ENCODE assay signal across 8 cellular contexts in the genomic region with DNA sequence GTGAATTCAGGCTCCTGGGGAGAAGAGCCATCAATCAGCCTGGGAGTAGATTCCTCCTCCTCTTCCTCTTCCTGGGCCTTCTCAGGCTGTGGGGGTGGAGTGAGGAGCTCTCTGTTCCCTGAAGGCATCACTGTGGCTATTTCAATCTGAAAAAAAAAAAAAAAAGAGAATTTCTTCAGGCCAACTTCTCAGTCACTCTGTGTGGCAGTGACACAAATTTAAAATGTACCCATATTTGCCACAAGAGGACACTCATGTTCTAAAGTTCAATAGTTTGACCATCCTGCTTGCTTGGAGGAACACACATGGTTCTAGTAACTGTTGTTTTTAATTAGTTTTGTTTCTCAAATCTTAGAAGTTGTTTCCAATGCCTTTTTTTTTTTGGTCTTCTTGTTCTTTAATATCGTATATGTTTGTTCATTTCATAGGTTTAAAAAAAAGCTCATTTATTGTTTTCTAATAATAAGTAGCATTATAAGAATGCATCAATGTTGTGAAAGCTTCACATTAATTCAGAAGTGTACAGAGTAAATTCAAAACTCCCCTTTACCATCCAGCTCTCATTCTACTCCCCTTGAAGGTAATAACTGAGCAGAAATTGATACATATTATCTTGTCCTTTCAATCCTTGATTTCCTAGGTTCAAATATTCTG. TPM values are rescaled to one million over a fixed set of nuclear protein-coding genes. Genes with fewer than 3 reads are reported as not detected.
DNase-seq lines count a peak whose midpoint lies in the region; ATAC-seq and TF ChIP-seq lines count a peak whose summit lies in the region.

No MANE protein-coding gene starts in this region.

- CTCF ChIA-PET in GM10248 (lab: Yijun Ruan, JAX) (interaction anchor here (1.0 to 5.3 kb wide), 12 partner anchors 10 to 377 kb away, joined by 3 to 85 read pairs (median 4); a partner anchor contains a TSS), IMR-90 (lab: Yijun Ruan, JAX) (interaction anchor here (0.5 to 1.8 kb wide), 22 partner anchors 8 to 1257 kb away, joined by 3 to 12 read pairs (median 4); no protein-coding TSS in a partner anchor)

- no peaks in the 10 kb centered on the region for H3K36me3 Mint-ChIP-seq in progenitor cell of endocrine pancreas (ENCODE audit: insufficient read depth)
- no peaks in the 10 kb centered on the region for H3K36me3 Mint-ChIP-seq in effector memory CD8-positive, alpha-beta T cell (ENCODE audit: insufficient read depth)

- DNase-seq in GM10248 (ENCODE audit: extremely low spot score) (peak; percentile 14), IMR-90 (peak; percentile 79), SK-N-DZ (ENCODE audit: low spot score) (peak; percentile 73), fibroblast of the conjunctiva (ENCODE audit: low read depth) (peak; percentile 76), progenitor cell of endocrine pancreas (ENCODE audit: low spot score, unreplicated experiment) (no peak)
- DNase-seq in activated T-cell treated with anti-CD3 and anti-CD28 coated beads, Interleukin-2, amount 50 U/mL, for 48 hours, result no peak
- DNase-seq in effector memory CD8-positive, alpha-beta T cell, result no peak

- peak overlapping the region; percentile 47 for H2BK5ac ChIP-seq in IMR-90 (ENCODE audit: low read depth, low read length, poor library complexity, severe bottlenecking)

- H3K4ac ChIP-seq in IMR-90 (ENCODE audit: low read depth, low read length), result peak overlapping the region; percentile 64

- no peaks in the 10 kb centered on the region for H3K79me1 ChIP-seq in IMR-90 (ENCODE audit: low read depth in 1 of 2, low read length in 2 of 2)

- intact Hi-C loops in IMR-90 (cut with micrococcal nuclease), result loop anchor here (1.0 to 2.0 kb wide), 5 partner anchors 131 to 377 kb away; no protein-coding TSS in a partner anchor

- H3K23ac ChIP-seq in IMR-90 (ENCODE audit: low read depth, low read length), result no peak overlapping the region

- no peaks in the 10 kb centered on the region for H3K27me3 Mint-ChIP-seq in progenitor cell of endocrine pancreas
- H3K27me3 Mint-ChIP-seq in effector memory CD8-positive, alpha-beta T cell, result no peaks in the 10 kb centered on the region

- H3K36me3 ChIP-seq in IMR-90 (ENCODE audit: control insufficient read depth, insufficient read depth, low read length), result no peaks in the 10 kb centered on the region

- peak overlapping the region in 1 of 2 experiments; percentile 84; a peak in 3 of 4 replicates for H4K8ac ChIP-seq in IMR-90 (ENCODE audit: low read depth in 2 of 2, low read length in 2 of 2)

- H4K20me1 ChIP-seq in IMR-90 (ENCODE audit: insufficient read depth, low read length), result no peaks in the 10 kb centered on the region

- 0 out of 3 replicates have a peak overlapping the region, but pooled peaks have one; percentile 66 for H2BK15ac ChIP-seq in IMR-90 (ENCODE audit: low read depth, low read length)

- H3K18ac ChIP-seq in IMR-90 (ENCODE audit: low read depth, low read length), result peak overlapping the region; percentile 94

- no TSS peak for BruUV-seq in IMR-90 (replicated peaks; lab: Mats Ljungman, UMichigan)

- peak; percentile 89 for ATAC-seq in GM21526 (IDR thresholded peaks at IDR 0.05; ENCODE audit: low FRiP score, unreplicated experiment)
- ATAC-seq in IMR-90 (ENCODE audit: low read depth), result peak; percentile 80
- no peak for ATAC-seq in effector memory CD8-positive, alpha-beta T cell (replicated peaks)

- H2AK5ac ChIP-seq in IMR-90 (ENCODE audit: low read depth, low read length), result peak overlapping the region; percentile 36; the same call in 1 of the 2 replicates

- no peaks in the 10 kb centered on the region for H3K9me3 ChIP-seq in IMR-90 (ENCODE audit: control insufficient read depth, insufficient read depth, low read length)

- WGBS in IMR-90 (ENCODE audit: extremely low coverage in 2 of 2, insufficient read length in 1 of 2), 2 experiments, result no CpG with 5 or more reads among the region's 1 CpG

- H3K9me3 Mint-ChIP-seq in progenitor cell of endocrine pancreas (ENCODE audit: low read depth), result no peaks in the 10 kb centered on the region
- no peaks in the 10 kb centered on the region for H3K9me3 Mint-ChIP-seq in effector memory CD8-positive, alpha-beta T cell

- H3K9me1 ChIP-seq in IMR-90 (ENCODE audit: insufficient read depth, low read length), result 0 out of 2 replicates have a peak, but pooled peaks cover 4% of the 10 kb centered on the region

- dilution Hi-C loops in IMR-90 (cut with HindIII; ENCODE audit: low sequenced_read_pairs, unreplicated experiment), result loop anchor here (25.0 kb wide), 1 partner anchor 359 kb away; no protein-coding TSS in a partner anchor

- no peak overlapping the region for H3K4me3 Mint-ChIP-seq in progenitor cell of endocrine pancreas (ENCODE audit: low read depth)
- H3K4me3 Mint-ChIP-seq in effector memory CD8-positive, alpha-beta T cell, result no peak overlapping the region

- peak overlapping the region; percentile 65 for H2BK120ac ChIP-seq in IMR-90 (ENCODE audit: low read depth, low read length)

- no peak overlapping the region for H3K56ac ChIP-seq in IMR-90 (ENCODE audit: extremely low read depth, insufficient read depth, low read length)

- no peak overlapping the region for H3K4me3 ChIP-seq in IMR-90 (ENCODE audit: insufficient read depth, low read depth, low read length)

- H3K27ac ChIP-seq in IMR-90 (ENCODE audit: insufficient read depth, low read length), result peak overlapping the region; percentile 77; the same call in 1 of the 2 replicates

- POLR2A ChIA-PET in GM10248 (lab: Yijun Ruan, JAX), result no interaction called here
- POLR2A ChIA-PET in IMR-90 (lab: Charles Lee; ENCODE audit: unreplicated experiment), result interaction anchor here (0.6 to 1.0 kb wide), 3 partner anchors 131 to 203 kb away, joined by 3 to 10 read pairs (median 5); no protein-coding TSS in a partner anchor

- H3K4me1 Mint-ChIP-seq in progenitor cell of endocrine pancreas (ENCODE audit: low read depth), result no peaks in the 10 kb centered on the region
- no peaks in the 10 kb centered on the region for H3K4me1 Mint-ChIP-seq in effector memory CD8-positive, alpha-beta T cell (ENCODE audit: low read depth in 2 of 2)

- in situ Hi-C loops in IMR-90 (cut with MboI; ENCODE audit: low sequenced_read_pairs), result no loop called here

- H2AK9ac ChIP-seq in IMR-90 (replicated peaks; ENCODE audit: low read depth, low read length, poor library complexity), result no peak overlapping the region

- peak overlapping the region; percentile 64 for H4K91ac ChIP-seq in IMR-90 (ENCODE audit: insufficient read depth, low read depth, low read length)

- H3K4me2 ChIP-seq in IMR-90 (ENCODE audit: low read depth, low read length), result no peak overlapping the region

- H2AFZ ChIP-seq in IMR-90 (replicated peaks; ENCODE audit: low read length, poor library complexity), result peak overlapping the region; percentile 38

- peak overlapping the region; percentile 42 for H2BK20ac ChIP-seq in IMR-90 (ENCODE audit: low read depth, low read length)

- H3K27me3 ChIP-seq in IMR-90 (ENCODE audit: control insufficient read depth, insufficient read depth, low read length), result no peaks in the 10 kb centered on the region

- no peak overlapping the region for H3K14ac ChIP-seq in IMR-90 (replicated peaks; ENCODE audit: low read depth, low read length)

- TF ChIP-seq RAD21 in IMR-90 (IDR thresholded peaks at IDR 0.05; ENCODE audit: low read length), result peak; percentile 91

- 0 out of 2 replicates have a peak, but pooled peaks have one; percentile 36 for TF ChIP-seq POLR2A in IMR-90 (IDR thresholded peaks at IDR 0.05; ENCODE audit: low read depth, low read length)

- no peak overlapping the region for H3K27ac Mint-ChIP-seq in progenitor cell of endocrine pancreas
- H3K27ac Mint-ChIP-seq in effector memory CD8-positive, alpha-beta T cell, result no peak overlapping the region

- peak; percentile 48 for TF ChIP-seq CTCF in GM10248 (IDR thresholded peaks at IDR 0.05; ENCODE audit: control extremely low read depth, extremely low read depth, low read depth, missing control alignments)
- TF ChIP-seq CTCF in IMR-90 (conservative IDR thresholded peaks at IDR 0.05; ENCODE audit: low read depth, low read length), result peak; percentile 89
- TF ChIP-seq CTCF in progenitor cell of endocrine pancreas (IDR thresholded peaks at IDR 0.05; ENCODE audit: unreplicated experiment), result peak; percentile 81

- H3K9ac ChIP-seq in IMR-90 (ENCODE audit: low read depth, low read length), result peak overlapping the region; percentile 69

- H3K4me1 ChIP-seq in IMR-90 (ENCODE audit: control insufficient read depth, insufficient read depth, low read length), result peaks cover 12% of the 10 kb centered on the region

- H4K5ac ChIP-seq in IMR-90 (ENCODE audit: low read depth, low read length), result peak overlapping the region; percentile 70

TF ChIP-seq in IMR-90, 13 proteins besides CTCF, POLR2A, EP300 and RAD21:
- TF ChIP-seq MAFK (IDR thresholded peaks at IDR 0.05; ENCODE audit: low read depth, low read length) (no peak), SMC3 (IDR thresholded peaks at IDR 0.05; ENCODE audit: low read depth, low read length) (peak; percentile 97)
- TF ChIP-seq, protein P1, sequence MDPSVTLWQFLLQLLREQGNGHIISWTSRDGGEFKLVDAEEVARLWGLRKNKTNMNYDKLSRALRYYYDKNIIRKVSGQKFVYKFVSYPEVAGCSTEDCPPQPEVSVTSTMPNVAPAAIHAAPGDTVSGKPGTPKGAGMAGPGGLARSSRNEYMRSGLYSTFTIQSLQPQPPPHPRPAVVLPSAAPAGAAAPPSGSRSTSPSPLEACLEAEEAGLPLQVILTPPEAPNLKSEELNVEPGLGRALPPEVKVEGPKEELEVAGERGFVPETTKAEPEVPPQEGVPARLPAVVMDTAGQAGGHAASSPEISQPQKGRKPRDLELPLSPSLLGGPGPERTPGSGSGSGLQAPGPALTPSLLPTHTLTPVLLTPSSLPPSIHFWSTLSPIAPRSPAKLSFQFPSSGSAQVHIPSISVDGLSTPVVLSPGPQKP (IDR thresholded peaks at IDR 0.05; ENCODE audit: borderline replicate concordance, low read depth, low read length), result no peak
TF ChIP-seq in IMR-90: peak in this region for 1.

RNA-seq across cellular contexts. Expression of a gene that starts 23.3 kb away (rescaled TPM):
- total RNA-seq in IMR-90 (2012; rRNA removed), result not detected in 2 replicates
- not detected in 2 replicates for polyA plus RNA-seq in IMR-90 (2012; rRNA removed)
- polyA plus RNA-seq in IMR-90 (2012; cell fraction: cytosol; rRNA removed), result not detected in 2 replicates
- not detected in 2 replicates for polyA plus RNA-seq in IMR-90 (2012; cell fraction: nucleus; rRNA removed; ENCODE audit: low replicate concordance)
- not detected in 2 replicates for polyA plus RNA-seq in SK-N-DZ (2014; cell fraction: cytosol; rRNA removed)
- not detected in 2 replicates for polyA plus RNA-seq in SK-N-DZ (2014; cell fraction: nucleus; rRNA removed)
- not detected in 2 replicates for total RNA-seq in progenitor cell of endocrine pancreas

RNA-seq across cellular contexts. Expression of a gene that starts 26.5 kb away (rescaled TPM):
- total RNA-seq in IMR-90 (2012; rRNA removed), result not detected in 2 replicates
- polyA plus RNA-seq in IMR-90 (2012; rRNA removed), result not detected in 2 replicates
- not detected in 2 replicates for polyA plus RNA-seq in IMR-90 (2012; cell fraction: cytosol; rRNA removed)
- polyA plus RNA-seq in IMR-90 (2012; cell fraction: nucleus; rRNA removed; ENCODE audit: low replicate concordance), result not detected in 2 replicates
- polyA plus RNA-seq in SK-N-DZ (2014; cell fraction: cytosol; rRNA removed), result not detected in 2 replicates
- polyA plus RNA-seq in SK-N-DZ (2014; cell fraction: nucleus; rRNA removed), result not detected in 2 replicates
- not detected in 2 replicates for total RNA-seq in progenitor cell of endocrine pancreas

Comparison
In these comparisons a context has a peak if more than half of its experiments do, and no peak if none do; other contexts are left out.
1. DNase-seq: peak in GM10248 (single experiment), IMR-90 (single experiment), SK-N-DZ (single experiment) and fibroblast of the conjunctiva (single experiment); none in progenitor cell of endocrine pancreas (single experiment), activated T-cell treated with anti-CD3 and anti-CD28 coated beads, Interleukin-2, amount 50 U/mL, for 48 hours (0 of 2) and effector memory CD8-positive, alpha-beta T cell (0 of 3).
2. Peak in every context shown above with its lines, with median percentiles within 50 percentile points of each other: CTCF ChIP-seq.